Comparison of ENCODE assay signal across 7 cellular contexts in genomic region chr7:73308074-73308664, GRCh38. TPM values are rescaled to one million over a fixed set of nuclear protein-coding genes. Genes with fewer than 3 reads are reported as not detected.
DNase-seq lines count a peak whose midpoint lies in the region; ATAC-seq lines count a peak whose summit lies in the region.

No MANE protein-coding gene starts in this region.

- WGBS in ectodermal cell, 2 experiments, result 8% methylated on average over 42 to 43 of the region's 43 CpGs

- H3K27ac Mint-ChIP-seq in naive thymus-derived CD4-positive, alpha-beta T cell, result peak overlapping the region; percentile 86 to 97 (median 92)

- H3K36me3 Mint-ChIP-seq in naive thymus-derived CD4-positive, alpha-beta T cell, result peaks cover 9 to 26% (median 14%) of the 10 kb centered on the region in 5 donors

- peak; percentile 12 for ATAC-seq in GM18520 (IDR thresholded peaks at IDR 0.05; ENCODE audit: unreplicated experiment)
- ATAC-seq in naive thymus-derived CD4-positive, alpha-beta T cell, result no peak

- H3K27me3 ChIP-seq in HAP-1 (ENCODE audit: low read depth) (no peaks in the 10 kb centered on the region), ectodermal cell (ENCODE audit: control insufficient read depth, insufficient read depth, low read length, poor library complexity, severe bottlenecking) (no peaks in the 10 kb centered on the region)
- no peaks in the 10 kb centered on the region for H3K27me3 ChIP-seq in naive thymus-derived CD4-positive, alpha-beta T cell (ENCODE audit: control insufficient read depth in 2 of 2, insufficient read depth in 2 of 2, low read length in 2 of 2)

- H3K9me3 ChIP-seq in HAP-1, result no peaks in the 10 kb centered on the region
- H3K9me3 ChIP-seq in ectodermal cell (ENCODE audit: control insufficient read depth, low read length), result no peaks in the 10 kb centered on the region
- H3K9me3 ChIP-seq in naive thymus-derived CD4-positive, alpha-beta T cell (ENCODE audit: control insufficient read depth in 2 of 3, low read length in 3 of 3), result no peaks in the 10 kb centered on the region

- peaks cover 24 to 42% (median 30%) of the 10 kb centered on the region in 7 donors for H3K4me1 Mint-ChIP-seq in naive thymus-derived CD4-positive, alpha-beta T cell

- CTCF ChIA-PET in naive thymus-derived CD4-positive, alpha-beta T cell (lab: Charles Lee), result interaction anchor here (0.5 kb wide), 1 partner anchor 197 kb away, joined by 3 read pairs; no protein-coding TSS in a partner anchor

- no peak overlapping the region for H3K27ac ChIP-seq in ectodermal cell (ENCODE audit: insufficient read depth, low read depth, low read length, poor library complexity, severe bottlenecking)
- peak overlapping the region; percentile 72 for H3K27ac ChIP-seq in naive thymus-derived CD4-positive, alpha-beta T cell (ENCODE audit: low read depth, low read length)

- POLR2A ChIA-PET in naive thymus-derived CD4-positive, alpha-beta T cell (lab: Charles Lee), result interaction anchor here (1.2 kb wide), 1 partner anchor 145 kb away, joined by 3 read pairs; no protein-coding TSS in a partner anchor

- intact Hi-C loops in naive thymus-derived CD4-positive, alpha-beta T cell (cut with micrococcal nuclease), result loop anchor here (1.0 kb wide), 2 partner anchors 125 to 214 kb away; partner anchors contain the start of genes BAZ1B (in 1 of the 2) and FZD9 (in 1 of the 2)

- no peak for DNase-seq in HAP-1 (ENCODE audit: low spot score in 2 of 2)
- peak; percentile 25 for DNase-seq in NCI-H510A (lab: John Stamatoyannopoulos, UW)
- no peak for DNase-seq in naive thymus-derived CD4-positive, alpha-beta T cell
- no peak for DNase-seq in NCI-H526 treated with DMSO at 0.1 percent for 48 hours (lab: John Stamatoyannopoulos, UW)
- no peak for DNase-seq in mucosa of gallbladder (ENCODE audit: low spot score)

- in situ Hi-C loops in HAP-1 (cut with MboI; ENCODE audit: low sequenced_read_pairs), result no loop called here

- H3K9me3 Mint-ChIP-seq in naive thymus-derived CD4-positive, alpha-beta T cell, result peaks cover 0 to 2% (median 0%) of the 10 kb centered on the region in 11 donors

- H3K4me3 Mint-ChIP-seq in naive thymus-derived CD4-positive, alpha-beta T cell, result peak overlapping the region; percentile 88 to 99 (median 96)

- peaks cover 21% of the 10 kb centered on the region for H3K36me3 ChIP-seq in HAP-1 (replicated peaks)
- H3K36me3 ChIP-seq in ectodermal cell (ENCODE audit: control insufficient read depth, insufficient read depth, low read length), result peaks cover 10% of the 10 kb centered on the region
- peaks cover 0 to 42% (median 7%) of the 10 kb centered on the region in 3 experiments for H3K36me3 ChIP-seq in naive thymus-derived CD4-positive, alpha-beta T cell (ENCODE audit: control insufficient read depth in 2 of 3, insufficient read depth in 3 of 3, low read length in 3 of 3)

- H3K4me3 ChIP-seq in HAP-1, result peak overlapping the region; percentile 66
- H3K4me3 ChIP-seq in ectodermal cell (ENCODE audit: insufficient read depth, low read depth, low read length), result peak overlapping the region; percentile 75
- peak overlapping the region; percentile 79 for H3K4me3 ChIP-seq in naive thymus-derived CD4-positive, alpha-beta T cell (ENCODE audit: low read length)

- H3K4me1 ChIP-seq in HAP-1, result peaks cover 3% of the 10 kb centered on the region
- no peaks in the 10 kb centered on the region for H3K4me1 ChIP-seq in ectodermal cell (ENCODE audit: control insufficient read depth, insufficient read depth, low read length)
- H3K4me1 ChIP-seq in naive thymus-derived CD4-positive, alpha-beta T cell (ENCODE audit: control insufficient read depth in 2 of 2, insufficient read depth in 2 of 2, low read length in 2 of 2), result peaks cover 7 to 15% of the 10 kb centered on the region in 2 donors

- no peaks in the 10 kb centered on the region for H3K27me3 Mint-ChIP-seq in naive thymus-derived CD4-positive, alpha-beta T cell

RNA-seq across cellular contexts. Expression of gene NSUN5, which starts 0.5 kb away (rescaled TPM):
- polyA plus RNA-seq in ectodermal cell (2013, experiment 1 of 4), result 39.5 TPM
- polyA plus RNA-seq in ectodermal cell (2013, experiment 2 of 4), result 36.9 TPM
- 33.4 TPM for polyA plus RNA-seq in ectodermal cell (2013, experiment 3 of 4)
- polyA plus RNA-seq in ectodermal cell (2013, experiment 4 of 4), result 34.6 TPM
- total RNA-seq in naive thymus-derived CD4-positive, alpha-beta T cell, result 10 to 100 TPM; 34.3 to 81.6 (median 46.0) TPM
- 10 to 100 TPM; 53.2 to 72.5 TPM for polyA plus RNA-seq in naive thymus-derived CD4-positive, alpha-beta T cell
- 21.4 TPM for total RNA-seq in mucosa of gallbladder

RNA-seq across cellular contexts. Expression of gene TRIM50, which starts 19.7 kb away (rescaled TPM):
- not detected for polyA plus RNA-seq in ectodermal cell (2013, experiment 1 of 4)
- not detected for polyA plus RNA-seq in ectodermal cell (2013, experiment 2 of 4)
- not detected for polyA plus RNA-seq in ectodermal cell (2013, experiment 3 of 4)
- polyA plus RNA-seq in ectodermal cell (2013, experiment 4 of 4), result not detected
- not detected for total RNA-seq in naive thymus-derived CD4-positive, alpha-beta T cell
- polyA plus RNA-seq in naive thymus-derived CD4-positive, alpha-beta T cell, result not detected
- 1.3 TPM for total RNA-seq in mucosa of gallbladder

RNA-seq across cellular contexts. Expression of gene FKBP6, which starts 19.8 kb away (rescaled TPM):
- polyA plus RNA-seq in ectodermal cell (2013, experiment 1 of 4), result not detected
- polyA plus RNA-seq in ectodermal cell (2013, experiment 2 of 4), result not detected
- polyA plus RNA-seq in ectodermal cell (2013, experiment 3 of 4), result not detected
- polyA plus RNA-seq in ectodermal cell (2013, experiment 4 of 4), result 0.16 TPM
- total RNA-seq in naive thymus-derived CD4-positive, alpha-beta T cell, result under 1 TPM in 1 of 5 experiments, not detected in 4; 0.24 TPM
- polyA plus RNA-seq in naive thymus-derived CD4-positive, alpha-beta T cell, result not detected
- not detected for total RNA-seq in mucosa of gallbladder
